ENCODE assay signal across 23 cellular contexts in genomic region chr17:33948299-33948698, GRCh38.
"Had no signal": no experiment of that assay in that cellular context is flagged by ENCODE, and none has a peak within 500 bp of the region (broad histone marks: within the 10 kb centered on the region; RNA-seq: fewer than 3 reads in every experiment).

No MANE protein-coding gene starts in this region.

- H3K27me3 ChIP-seq: SJSA1 had no signal

- H3K4me1 ChIP-seq: SJSA1 had no signal

- H3K9me3 Mint-ChIP-seq: IgD-negative memory B cell had no signal

- H3K36me3 Mint-ChIP-seq: IgD-negative memory B cell had no signal

- H3K4me3 Mint-ChIP-seq: IgD-negative memory B cell had no signal

- H3K27ac Mint-ChIP-seq: IgD-negative memory B cell had no signal

- DNase-seq: KBM-7, MV-4-11, NCI-H1048, NCI-H1105, NCI-H1417, NCI-H1436 treated with DMSO at 0.1 percent for 48 hours, NCI-H1694, NCI-H187 treated with DMSO at 0.1 percent for 48 hours, NCI-H2029 treated with DMSO at 0.1 percent for 48 hours, NCI-H2171 treated with DMSO at 0.1 percent for 48 hours, NCI-H345, NCI-H446 treated with DMSO at 0.1 percent for 48 hours, NCI-H510A treated with DMSO at 0.1 percent for 48 hours, NCI-H526, Right ventricle myocardium superior, RPMI8226, SIG-M5 had no signal

- H3K36me3 ChIP-seq: SJSA1 had no signal

- H3K9me3 ChIP-seq: SJSA1 had no signal

- FAIRE-seq: HTR-8/SVneo, RCC 7860 had no signal

- H3K4me1 Mint-ChIP-seq: IgD-negative memory B cell had no signal

- H3K4me3 ChIP-seq: SJSA1, SK-N-MC had no signal

- H3K27ac ChIP-seq: HL-60, SJSA1, SK-N-MC had no signal
